Comparison of ENCODE assay signal across 18 cellular contexts in the genomic region with DNA sequence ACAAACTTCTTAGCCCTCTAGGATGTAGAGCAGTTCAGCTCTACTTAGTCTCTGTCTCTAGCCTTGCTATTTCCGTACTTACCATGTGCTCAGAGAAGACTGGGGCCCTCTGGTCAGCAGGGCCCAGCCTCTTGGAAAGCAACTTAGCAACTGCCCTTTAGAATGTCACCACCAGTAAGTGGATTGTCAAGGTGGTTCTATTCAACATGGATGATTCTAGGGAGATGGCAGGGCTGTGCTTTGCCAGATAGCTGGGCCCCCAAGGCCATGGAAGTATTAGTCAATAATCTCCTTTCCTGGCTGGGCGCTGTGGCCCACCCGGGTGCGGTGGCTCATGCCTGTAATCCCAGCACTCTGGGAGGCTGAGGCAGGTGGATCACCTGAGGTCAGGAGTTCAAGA.
A peak's percentile ranks its signal among the peaks of the same experiment; 100 is the strongest.
DNase-seq lines count a peak whose midpoint lies in the region; ATAC-seq and TF ChIP-seq lines count a peak whose summit lies in the region.
"Had no signal": no experiment of that assay in that cellular context is flagged by ENCODE, and none has a peak within 500 bp of the region (broad histone marks: within the 10 kb centered on the region; RNA-seq: fewer than 3 reads in every experiment).

No MANE protein-coding gene starts in this region.

- H3K36me3 Mint-ChIP-seq in chondrocyte (ENCODE audit: low read depth), result peaks cover 1% of the 10 kb centered on the region
- H3K36me3 Mint-ChIP-seq: CD14-positive monocyte, IgD-negative memory B cell had no signal

- H3K4me3 ChIP-seq in BLaER1 (no peak overlapping the region), lung (no peak overlapping the region)

- no peak for ATAC-seq in lung (ENCODE audit: insufficient read depth, low FRiP score)
- ATAC-seq in HG03139 (IDR thresholded peaks at IDR 0.05; ENCODE audit: unreplicated experiment), result no peak

- H4K20me1 ChIP-seq in BLaER1, result no peaks in the 10 kb centered on the region

- 85 to 97% methylated on average over 4 of the region's 4 CpGs for WGBS in lung, 2 donors

- peaks cover 92% of the 10 kb centered on the region for H3K4me1 ChIP-seq in BLaER1
- H3K4me1 ChIP-seq in lung (ENCODE audit: control insufficient read depth in 2 of 2, insufficient read depth in 2 of 2, low read length in 2 of 2), result no peaks in the 10 kb centered on the region

- peak overlapping the region; percentile 93 for H3K4me2 ChIP-seq in BLaER1
- H3K4me2 ChIP-seq: SK-N-SH had no signal

- H3K9me3 ChIP-seq in BLaER1 (no peaks in the 10 kb centered on the region), lung (ENCODE audit: control insufficient read depth in 2 of 2, insufficient read depth in 1 of 2, low read length in 1 of 2) (peaks cover 0 to 6% of the 10 kb centered on the region in 2 donors)
- H3K9me3 ChIP-seq: SK-N-SH had no signal

- H3K36me3 ChIP-seq in BLaER1 (no peaks in the 10 kb centered on the region), lung (ENCODE audit: control insufficient read depth in 2 of 2, insufficient read depth in 2 of 2, low read length in 2 of 2) (no peaks in the 10 kb centered on the region)

- no peak overlapping the region for H3K4me3 Mint-ChIP-seq in chondrocyte (ENCODE audit: unreplicated experiment)
- H3K4me3 Mint-ChIP-seq: CD14-positive monocyte, IgD-negative memory B cell had no signal

- H3K27me3 ChIP-seq in BLaER1 (no peaks in the 10 kb centered on the region), lung (ENCODE audit: control insufficient read depth, insufficient read depth) (no peaks in the 10 kb centered on the region)

- in situ Hi-C loops in KBM-7 (cut with MboI; ENCODE audit: low pct_unique_long_range_greater_than_20kb, low sequenced_read_pairs), result no loop called here

- TF ChIP-seq CTCF in chondrocyte (IDR thresholded peaks at IDR 0.05) (no peak), lung (IDR thresholded peaks at IDR 0.05; ENCODE audit: control extremely low read depth, extremely low read depth) (no peak)

- no peaks in the 10 kb centered on the region for H3K4me1 Mint-ChIP-seq in chondrocyte (ENCODE audit: low read depth)

- H3K27ac ChIP-seq in BLaER1, result peak overlapping the region; percentile 96
- H3K27ac ChIP-seq in lung (ENCODE audit: low read depth in 1 of 2, low read length in 1 of 2), result no peak overlapping the region

- H3K9ac ChIP-seq in BLaER1, result peak overlapping the region; percentile 89; the same call in 1 of the 2 replicates
- H3K9ac ChIP-seq: SK-N-SH had no signal

- H3K9me3 Mint-ChIP-seq in chondrocyte (ENCODE audit: low read depth), result no peaks in the 10 kb centered on the region

- H3K27me3 Mint-ChIP-seq in chondrocyte (ENCODE audit: low read depth), result peaks cover 55% of the 10 kb centered on the region

- DNase-seq in chondrocyte (ENCODE audit: low spot score), result peak; percentile 25
- peak; percentile 11 for DNase-seq in lung (ENCODE audit: low spot score)
- DNase-seq in stimulated activated CD8-positive, alpha-beta memory T cell treated with anti-CD3 and anti-CD28 coated beads, Interleukin-4, amount 100 ng/mL, for 48 hours, result peak; percentile 11
- no peak for DNase-seq in 8988T
- no peak for DNase-seq in KBM-7
- DNase-seq: DMS79, Kasumi-1, MM.1S, NCI-H1092 treated with DMSO at 0.1 percent for 48 hours, NCI-H510A treated with DMSO at 0.1 percent for 48 hours, NCI-H774, OCI-M1, SHP77 treated with DMSO at 0.1 percent for 48 hours had no signal

- H3K27ac Mint-ChIP-seq in chondrocyte (ENCODE audit: unreplicated experiment), result no peak overlapping the region
- H3K27ac Mint-ChIP-seq: CD14-positive monocyte, IgD-negative memory B cell had no signal

Comparison
In these comparisons a context has a peak if more than half of its experiments do, and no peak if none do; other contexts are left out.
1. DNase-seq: peak in chondrocyte (single experiment), lung (single experiment) and stimulated activated CD8-positive, alpha-beta memory T cell treated with anti-CD3 and anti-CD28 coated beads, Interleukin-4, amount 100 ng/mL, for 48 hours (single experiment); none in 8988T (single experiment) and KBM-7 (single experiment).